In genomic region chr15:40310001-40310959, GRCh38 we compare ENCODE assay signal across 8 cellular contexts.
DNase-seq lines count a peak whose midpoint lies in the region; ATAC-seq and TF ChIP-seq lines count a peak whose summit lies in the region.

No MANE protein-coding gene starts in this region.

- ATAC-seq in SK-N-SH treated with all-trans-retinoic acid at 6 μM for 48 hours (peak; percentile 89), HG02973 (IDR thresholded peaks at IDR 0.05; ENCODE audit: unreplicated experiment) (no peak), GM18868 (IDR thresholded peaks at IDR 0.05; ENCODE audit: unreplicated experiment) (no peak)
- peak; percentile 29 for ATAC-seq in activated naive CD8-positive, alpha-beta T cell treated with anti-CD3 and anti-CD28 coated beads, Interleukin-2, amount 50 U/mL, for 24 hours

- no peaks in the 10 kb centered on the region for H3K27me3 Mint-ChIP-seq in activated naive CD8-positive, alpha-beta T cell treated with anti-CD3 and anti-CD28 coated beads, Interleukin-2, amount 50 U/mL, for 24 hours

- peak overlapping the region; percentile 82 for H3K27ac Mint-ChIP-seq in activated naive CD8-positive, alpha-beta T cell treated with anti-CD3 and anti-CD28 coated beads, Interleukin-2, amount 50 U/mL, for 24 hours

- no peaks in the 10 kb centered on the region for H3K36me3 Mint-ChIP-seq in activated naive CD8-positive, alpha-beta T cell treated with anti-CD3 and anti-CD28 coated beads, Interleukin-2, amount 50 U/mL, for 24 hours (ENCODE audit: low read depth)

- DNase-seq in AG20443 (ENCODE audit: low spot score) (peak; percentile 69), GM20000 (ENCODE audit: low spot score) (peak; percentile 61), iPS-NIHi11 (ENCODE audit: low spot score) (peak; percentile 80)
- DNase-seq in activated naive CD8-positive, alpha-beta T cell treated with anti-CD3 and anti-CD28 coated beads, Interleukin-2, amount 50 U/mL, for 24 hours, result peak; percentile 79
- DNase-seq in stimulated activated CD4-positive, alpha-beta T cell treated with anti-CD3 and anti-CD28 coated beads, Interleukin-2, amount 100 ng/mL, for 48 hours, result peak; percentile 62 to 64

- H3K4me3 Mint-ChIP-seq in activated naive CD8-positive, alpha-beta T cell treated with anti-CD3 and anti-CD28 coated beads, Interleukin-2, amount 50 U/mL, for 24 hours, result peak overlapping the region; percentile 91

- TF ChIP-seq CTCF in GM20000 (IDR thresholded peaks at IDR 0.05; ENCODE audit: extremely low read depth, missing control alignments), result peak; percentile 72

- H3K9me3 Mint-ChIP-seq in activated naive CD8-positive, alpha-beta T cell treated with anti-CD3 and anti-CD28 coated beads, Interleukin-2, amount 50 U/mL, for 24 hours, result no peaks in the 10 kb centered on the region

- H3K4me1 Mint-ChIP-seq in activated naive CD8-positive, alpha-beta T cell treated with anti-CD3 and anti-CD28 coated beads, Interleukin-2, amount 50 U/mL, for 24 hours, result peaks cover 36% of the 10 kb centered on the region

TF ChIP-seq in SK-N-SH treated with all-trans-retinoic acid at 6 μM for 48 hours, 23 proteins besides CTCF, POLR2A, EP300 and RAD21:
- TF ChIP-seq TCF4 (CRISPR knock-in tag; IDR thresholded peaks at IDR 0.05; ENCODE audit: borderline replicate concordance) (no peak), TSHZ2 (CRISPR knock-in tag; IDR thresholded peaks at IDR 0.05) (no peak), ESRRG (CRISPR knock-in tag; IDR thresholded peaks at IDR 0.05) (no peak), CSRNP3 (CRISPR knock-in tag; IDR thresholded peaks at IDR 0.05) (no peak), RARB (CRISPR knock-in tag; IDR thresholded peaks at IDR 0.05) (no peak)

Comparison
In these comparisons a context has a peak if more than half of its experiments do, and no peak if none do; other contexts are left out.
1. ATAC-seq: peak in SK-N-SH treated with all-trans-retinoic acid at 6 μM for 48 hours (single experiment) and activated naive CD8-positive, alpha-beta T cell treated with anti-CD3 and anti-CD28 coated beads, Interleukin-2, amount 50 U/mL, for 24 hours (single experiment); none in HG02973 (single experiment) and GM18868 (single experiment).
2. Peak in every context shown above with its lines, with median percentiles within 50 percentile points of each other: DNase-seq.